Comparison of ENCODE assay signal across 22 cellular contexts in genomic region chr7:147861058-147861716, GRCh38.
DNase-seq lines count a peak whose midpoint lies in the region; ATAC-seq, FAIRE-seq and TF ChIP-seq lines count a peak whose summit lies in the region.
"Had no signal": no experiment of that assay in that cellular context is flagged by ENCODE, and none has a peak within 500 bp of the region (broad histone marks: within the 10 kb centered on the region; RNA-seq: fewer than 3 reads in every experiment).

No MANE protein-coding gene starts in this region.

- H3K4me3 Mint-ChIP-seq in endodermal cell = no peak overlapping the region
- H3K4me3 Mint-ChIP-seq: activated CD4-positive, alpha-beta T cell treated with anti-CD3 and anti-CD28 coated beads, Interleukin-2, amount 10 ng/mL, durations not matched to agents 24 days and 14 days; activated naive CD8-positive, alpha-beta T cell treated with anti-CD3 and anti-CD28 coated beads for 36 hours; B cell had no signal

- peaks cover 3% of the 10 kb centered on the region for H3K4me1 ChIP-seq in endodermal cell (ENCODE audit: control insufficient read depth, insufficient read depth, low read length)
- H3K4me1 ChIP-seq: SJSA1, spleen, tibial artery had no signal

- no peak for ATAC-seq in HG03469 (IDR thresholded peaks at IDR 0.05; ENCODE audit: unreplicated experiment)
- ATAC-seq: stimulated activated naive CD8-positive, alpha-beta T cell treated with anti-CD3 and anti-CD28 coated beads, Interleukin-15, Interleukin-2, amounts not matched to agents 100 U/mL and 50 U/mL, for 24 hours had no signal

- FAIRE-seq in GM12892 (lab: Jason Lieb, UNC) = no peak

- no peak overlapping the region for H3K27ac Mint-ChIP-seq in endodermal cell
- H3K27ac Mint-ChIP-seq: activated CD4-positive, alpha-beta T cell treated with anti-CD3 and anti-CD28 coated beads, Interleukin-2, amount 10 ng/mL, durations not matched to agents 24 days and 14 days; activated naive CD8-positive, alpha-beta T cell treated with anti-CD3 and anti-CD28 coated beads for 36 hours; B cell had no signal

- H3K36me3 Mint-ChIP-seq in endodermal cell (ENCODE audit: low read depth) = no peaks in the 10 kb centered on the region
- H3K36me3 Mint-ChIP-seq: activated naive CD8-positive, alpha-beta T cell treated with anti-CD3 and anti-CD28 coated beads for 36 hours had no signal

- H3K27me3 ChIP-seq in endodermal cell (ENCODE audit: control insufficient read depth, insufficient read depth, low read length, poor library complexity, severe bottlenecking) = no peaks in the 10 kb centered on the region
- H3K27me3 ChIP-seq: esophagus muscularis mucosa, SJSA1, spleen, tibial artery had no signal

- no peak overlapping the region for H3K27ac ChIP-seq in endodermal cell (ENCODE audit: low read depth, low read length)
- H3K27ac ChIP-seq: esophagus muscularis mucosa, HL-60, SJSA1, spleen, tibial artery had no signal

- no peaks in the 10 kb centered on the region for H3K27me3 Mint-ChIP-seq in endodermal cell (ENCODE audit: insufficient read depth)
- H3K27me3 Mint-ChIP-seq: activated CD4-positive, alpha-beta T cell treated with anti-CD3 and anti-CD28 coated beads, Interleukin-2, amount 10 ng/mL, durations not matched to agents 24 days and 14 days; activated naive CD8-positive, alpha-beta T cell treated with anti-CD3 and anti-CD28 coated beads for 36 hours; B cell had no signal

- no peak for TF ChIP-seq CTCF in endodermal cell (conservative IDR thresholded peaks at IDR 0.05)

- TF ChIP-seq POLR2A in GM12892 (IDR thresholded peaks at IDR 0.05; ENCODE audit: low read depth, low read length) = no peak

- H3K4me1 Mint-ChIP-seq in endodermal cell = peaks cover 8% of the 10 kb centered on the region
- H3K4me1 Mint-ChIP-seq: activated CD4-positive, alpha-beta T cell treated with anti-CD3 and anti-CD28 coated beads, Interleukin-2, amount 10 ng/mL, durations not matched to agents 24 days and 14 days; activated naive CD8-positive, alpha-beta T cell treated with anti-CD3 and anti-CD28 coated beads for 36 hours; B cell had no signal

- DNase-seq in GM03348 (ENCODE audit: low spot score) (peak; percentile 68), NCI-H2196 treated with DMSO at 0.1 percent for 48 hours (lab: John Stamatoyannopoulos, UW; ENCODE audit: unreplicated experiment) (peak; percentile 29), endodermal cell (no peak), superior temporal gyrus (ENCODE audit: extremely low spot score) (peak; percentile 80), GM12892 (ENCODE audit: insufficient read length) (no peak)
- no peak for DNase-seq in activated CD4-positive, CD25-positive, alpha-beta regulatory T cell treated with anti-CD3 and anti-CD28 coated beads, Interleukin-2, amount 50 U/mL, for 72 hours
- DNase-seq: activated CD4-positive, alpha-beta T cell treated with anti-CD3 and anti-CD28 coated beads, Interleukin-2, amount 10 ng/mL, durations not matched to agents 24 days and 14 days; activated naive CD8-positive, alpha-beta T cell treated with anti-CD3 and anti-CD28 coated beads for 36 hours; effector memory CD4-positive, alpha-beta T cell; mammary epithelial cell; NCI-H1436 treated with DMSO at 0.1 percent for 48 hours; retina; spleen; stimulated activated CD4-positive, alpha-beta T cell treated with anti-CD3 and anti-CD28 coated beads, Interleukin-4, amount 100 ng/mL, for 4 hours; stimulated activated naive CD8-positive, alpha-beta T cell treated with anti-CD3 and anti-CD28 coated beads, Interleukin-15, Interleukin-2, amounts not matched to agents 100 U/mL and 50 U/mL, for 24 hours; T-helper 2 cell; tibial artery had no signal

- H3K9me3 ChIP-seq in endodermal cell (ENCODE audit: control insufficient read depth, low read length) = peaks cover 5% of the 10 kb centered on the region
- H3K9me3 ChIP-seq: SJSA1, tibial artery had no signal

- H3K9me3 Mint-ChIP-seq in endodermal cell = peaks cover 9% of the 10 kb centered on the region

- 100% methylated on average over 1 of the region's 1 CpG for WGBS in endodermal cell (ENCODE audit: insufficient coverage in 1 of 2, insufficient read length in 1 of 2), 2 experiments

- no peaks in the 10 kb centered on the region for H3K36me3 ChIP-seq in endodermal cell (ENCODE audit: control insufficient read depth, insufficient read depth, low read length)
- H3K36me3 ChIP-seq: esophagus muscularis mucosa, SJSA1, spleen, tibial artery had no signal

- no peak overlapping the region for H3K9ac ChIP-seq in endodermal cell (ENCODE audit: extremely low read depth, low read length, poor library complexity, severe bottlenecking)

- peak overlapping the region; percentile 49 for H3K4me3 ChIP-seq in endodermal cell (ENCODE audit: low read length)
- H3K4me3 ChIP-seq: esophagus muscularis mucosa, SJSA1, spleen, tibial artery had no signal

Comparison
In these comparisons a context has a peak if more than half of its experiments do, and no peak if none do; other contexts are left out.
1. DNase-seq: peak in GM03348 (single experiment), NCI-H2196 treated with DMSO at 0.1 percent for 48 hours (single experiment) and superior temporal gyrus (single experiment); none in endodermal cell (single experiment), GM12892 (single experiment) and activated CD4-positive, CD25-positive, alpha-beta regulatory T cell treated with anti-CD3 and anti-CD28 coated beads, Interleukin-2, amount 50 U/mL, for 72 hours (single experiment).